ENCODE assay signal across 8 cellular contexts in the genomic region with DNA sequence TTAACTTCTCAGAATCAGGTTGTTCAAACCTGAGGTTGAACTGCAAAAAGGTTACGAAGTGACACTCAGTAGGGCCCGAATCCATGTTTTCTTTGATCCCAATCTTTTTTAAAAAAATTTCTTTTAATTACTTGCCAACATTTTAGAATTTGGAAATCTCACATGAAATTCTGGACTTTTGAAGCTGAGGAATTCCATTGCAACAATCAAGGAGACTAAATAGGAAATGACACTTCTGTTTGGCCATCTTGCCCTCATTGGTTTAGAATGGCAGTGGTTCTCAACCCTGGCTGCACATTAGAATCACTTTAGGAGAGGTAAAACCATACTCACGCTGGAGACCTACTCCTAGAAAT. TPM values are rescaled to one million over a fixed set of nuclear protein-coding genes. Genes with fewer than 3 reads are reported as not detected.
DNase-seq lines count a peak whose midpoint lies in the region; ATAC-seq and TF ChIP-seq lines count a peak whose summit lies in the region.

No MANE protein-coding gene starts in this region.

- in situ Hi-C loops in HAP-1 (cut with MboI; ENCODE audit: low sequenced_read_pairs), result no loop called here
- in situ Hi-C loops in astrocyte of the cerebellum (cut with HindIII; ENCODE audit: low sequenced_read_pairs), result no loop called here
- in situ Hi-C loops in G401 (cut with HindIII; ENCODE audit: low sequenced_read_pairs), result no loop called here

- TF ChIP-seq CTCF in 22Rv1 (IDR thresholded peaks at IDR 0.05) (no peak), astrocyte of the cerebellum (IDR thresholded peaks at IDR 0.05; ENCODE audit: low read depth, low read length, missing control alignments) (no peak)

- H3K27me3 ChIP-seq in HAP-1 (ENCODE audit: low read depth), result no peaks in the 10 kb centered on the region

- H3K36me3 ChIP-seq in HAP-1 (replicated peaks), result no peaks in the 10 kb centered on the region; the same call in none of the 2 replicates

- H3K27ac ChIP-seq in 22Rv1, result peak overlapping the region; percentile 57

- DNase-seq in HAP-1 (ENCODE audit: low spot score in 2 of 2) (no peak), astrocyte of the cerebellum (ENCODE audit: low read depth) (no peak), medulla oblongata (ENCODE audit: extremely low spot score) (peak; percentile 11), G401 (ENCODE audit: low spot score) (no peak), H4 (ENCODE audit: low spot score) (no peak)
- no peak for DNase-seq in central memory CD4-positive, alpha-beta T cell

- H3K4me3 ChIP-seq in HAP-1, result peak overlapping the region; percentile 79
- H3K4me3 ChIP-seq in astrocyte of the cerebellum (ENCODE audit: low read depth, low read length), result peak overlapping the region; percentile 82

- ATAC-seq in GM18861 (IDR thresholded peaks at IDR 0.05; ENCODE audit: unreplicated experiment), result no peak

- no peaks in the 10 kb centered on the region for H3K9me3 ChIP-seq in HAP-1

- peaks cover 18% of the 10 kb centered on the region for H3K4me1 ChIP-seq in HAP-1

RNA-seq across cellular contexts. Expression of a gene that starts 0.5 kb away (rescaled TPM):
- 80.0 and 124 TPM in 2 replicates for total RNA-seq in G401 (2014; rRNA removed; shearing (Covaris generic))
- total RNA-seq in H4 (2014; rRNA removed; shearing (Covaris generic)), result 358 and 382 TPM in 2 replicates
